30 cellular contexts compared by ENCODE assay signal in genomic region chr16:28897826-28898225, GRCh38. TPM values are rescaled to one million over a fixed set of nuclear protein-coding genes. Genes with fewer than 3 reads are reported as not detected.
"Had no signal": no experiment of that assay in that cellular context is flagged by ENCODE, and none has a peak within 500 bp of the region (broad histone marks: within the 10 kb centered on the region; RNA-seq: fewer than 3 reads in every experiment).

No MANE protein-coding gene starts in this region.

- H3K27me3 Mint-ChIP-seq: activated CD4-positive, alpha-beta T cell treated with anti-CD3 and anti-CD28 coated beads, Interleukin-2, amount 10 ng/mL, durations not matched to agents 24 days and 14 days; activated CD8-positive, alpha-beta memory T cell treated with anti-CD3 and anti-CD28 coated beads, Interleukin-2, amount 10 ng/mL, durations not matched to agents 7 days and 5 days; activated naive CD8-positive, alpha-beta T cell treated with anti-CD3 and anti-CD28 coated beads, Interleukin-2, amount 50 U/mL, for 24 hours; activated T-cell treated with anti-CD3 and anti-CD28 coated beads, Interleukin-2, amount 50 U/mL, for 24 hours; brain had no signal

- H3K4me1 Mint-ChIP-seq: brain, WTC11 had no signal

- H3K4me3 Mint-ChIP-seq: activated CD4-positive, alpha-beta T cell treated with anti-CD3 and anti-CD28 coated beads, Interleukin-2, amount 10 ng/mL, durations not matched to agents 24 days and 14 days; activated CD8-positive, alpha-beta memory T cell treated with anti-CD3 and anti-CD28 coated beads, Interleukin-2, amount 10 ng/mL, durations not matched to agents 7 days and 5 days; activated naive CD8-positive, alpha-beta T cell treated with anti-CD3 and anti-CD28 coated beads, Interleukin-2, amount 50 U/mL, for 24 hours; activated T-cell treated with anti-CD3 and anti-CD28 coated beads, Interleukin-2, amount 50 U/mL, for 24 hours; activated T-helper 1 cell treated with anti-CD3 and anti-CD28 coated beads, Interleukin-12 subunit alpha, Interleukin-12 subunit beta, Interleukin-2, Interleukin-4 antibody, amounts not matched to agents 30 ng/mL and 10 ng/mL and 1 ng/mL, durations not matched to agents 14 hours and 24 hours and 36 hours; brain; T-helper 1 cell treated with Interleukin-12 subunit alpha and Interleukin-12 subunit beta and Interleukin-4 antibody, amounts not matched to agents 30 μg/mL and 1 μg/mL, for 36 hours; WTC11 had no signal

- H3K27ac Mint-ChIP-seq: activated CD4-positive, alpha-beta T cell treated with anti-CD3 and anti-CD28 coated beads, Interleukin-2, amount 10 ng/mL, durations not matched to agents 24 days and 14 days; activated CD8-positive, alpha-beta memory T cell treated with anti-CD3 and anti-CD28 coated beads, Interleukin-2, amount 10 ng/mL, durations not matched to agents 7 days and 5 days; activated naive CD8-positive, alpha-beta T cell treated with anti-CD3 and anti-CD28 coated beads, Interleukin-2, amount 50 U/mL, for 24 hours; activated T-cell treated with anti-CD3 and anti-CD28 coated beads, Interleukin-2, amount 50 U/mL, for 24 hours; activated T-helper 1 cell treated with anti-CD3 and anti-CD28 coated beads, Interleukin-12 subunit alpha, Interleukin-12 subunit beta, Interleukin-2, Interleukin-4 antibody, amounts not matched to agents 30 ng/mL and 10 ng/mL and 1 ng/mL, durations not matched to agents 14 hours and 24 hours and 36 hours; T-helper 1 cell treated with Interleukin-12 subunit alpha and Interleukin-12 subunit beta and Interleukin-4 antibody, amounts not matched to agents 30 μg/mL and 1 μg/mL, for 36 hours; WTC11 had no signal

- H3K9me3 Mint-ChIP-seq: activated CD4-positive, alpha-beta T cell treated with anti-CD3 and anti-CD28 coated beads, Interleukin-2, amount 10 ng/mL, durations not matched to agents 24 days and 14 days; activated naive CD4-positive, alpha-beta T cell treated with anti-CD3 and anti-CD28 coated beads, Interleukin-2, amount 50 U/mL, for 72 hours; activated naive CD8-positive, alpha-beta T cell treated with anti-CD3 and anti-CD28 coated beads, Interleukin-2, amount 50 U/mL, for 24 hours; activated T-cell treated with anti-CD3 and anti-CD28 coated beads, Interleukin-2, amount 50 U/mL, for 24 hours; activated T-helper 1 cell treated with anti-CD3 and anti-CD28 coated beads, Interleukin-12 subunit alpha, Interleukin-12 subunit beta, Interleukin-2, Interleukin-4 antibody, amounts not matched to agents 30 ng/mL and 10 ng/mL and 1 ng/mL, durations not matched to agents 14 hours and 24 hours and 36 hours; brain; T-helper 1 cell treated with Interleukin-12 subunit alpha and Interleukin-12 subunit beta and Interleukin-4 antibody, amounts not matched to agents 30 μg/mL and 1 μg/mL, for 36 hours; WTC11 had no signal

- H3K36me3 Mint-ChIP-seq: activated CD8-positive, alpha-beta memory T cell treated with anti-CD3 and anti-CD28 coated beads, Interleukin-2, amount 10 ng/mL, durations not matched to agents 7 days and 5 days; activated naive CD4-positive, alpha-beta T cell treated with anti-CD3 and anti-CD28 coated beads, Interleukin-2, amount 50 U/mL, for 72 hours; WTC11 had no signal

- ATAC-seq: activated CD8-positive, alpha-beta memory T cell treated with anti-CD3 and anti-CD28 coated beads, Interleukin-2, amount 10 ng/mL, durations not matched to agents 7 days and 5 days; activated naive CD4-positive, alpha-beta T cell treated with anti-CD3 and anti-CD28 coated beads, Interleukin-2, amount 50 U/mL, for 72 hours; activated naive CD8-positive, alpha-beta T cell treated with anti-CD3 and anti-CD28 coated beads, Interleukin-2, amount 50 U/mL, for 24 hours; WTC11 had no signal

- DNase-seq: activated CD4-positive, alpha-beta T cell treated with anti-CD3 and anti-CD28 coated beads for 1 hour; activated CD4-positive, alpha-beta T cell treated with anti-CD3 and anti-CD28 coated beads, Interleukin-2, amount 10 ng/mL, durations not matched to agents 24 days and 14 days; activated CD4-positive, alpha-beta T cell treated with anti-CD3 and anti-CD28 coated beads, Interleukin-2, amount 50 U/mL, for 48 hours; activated CD8-positive, alpha-beta memory T cell treated with anti-CD3 and anti-CD28 coated beads, Interleukin-2, amount 10 ng/mL, durations not matched to agents 7 days and 5 days; activated effector memory CD4-positive, alpha-beta T cell treated with anti-CD3 and anti-CD28 coated beads, Interleukin-2, amount 50 U/mL, for 16 hours; activated naive CD4-positive, alpha-beta T cell treated with Interleukin-2 at 50 U/mL for 16 hours; activated naive CD8-positive, alpha-beta T cell treated with anti-CD3 and anti-CD28 coated beads, Interleukin-2, amount 50 U/mL, for 24 hours; activated T-cell treated with anti-CD3 and anti-CD28 coated beads, Interleukin-2, amount 50 U/mL, for 24 hours; amniotic stem cell; KG1; NCI-H1092; NCI-H1417; NCI-H1930; NCI-H2171; NCI-H345; NCI-H510A; NCI-H526 treated with DMSO at 0.1 percent for 48 hours; NCI-H82; OCI-M1; SHP77 treated with DMSO at 0.1 percent for 48 hours; T-helper 9 cell had no signal

RNA-seq across cellular contexts. Expression of gene ATP2A1, which starts 19.5 kb away (rescaled TPM):
- total RNA-seq: SK-MEL-5 had no signal

RNA-seq across cellular contexts. Expression of gene CD19, which starts 33.9 kb away (rescaled TPM):
- total RNA-seq: activated CD4-positive, alpha-beta T cell treated with anti-CD3 and anti-CD28 coated beads, Interleukin-2, amount 10 ng/mL, durations not matched to agents 24 days and 14 days; activated CD8-positive, alpha-beta memory T cell treated with anti-CD3 and anti-CD28 coated beads, Interleukin-2, amount 10 ng/mL, durations not matched to agents 7 days and 5 days; activated T-helper 1 cell treated with anti-CD3 and anti-CD28 coated beads, Interleukin-12 subunit alpha, Interleukin-12 subunit beta, Interleukin-2, Interleukin-4 antibody, amounts not matched to agents 30 ng/mL and 10 ng/mL and 1 ng/mL, durations not matched to agents 14 hours and 24 hours and 36 hours; astrocyte; LHCN-M2; MCF 10A; SK-MEL-5 had no signal
